Comparison of ENCODE assay signal across 8 cellular contexts in the genomic region with DNA sequence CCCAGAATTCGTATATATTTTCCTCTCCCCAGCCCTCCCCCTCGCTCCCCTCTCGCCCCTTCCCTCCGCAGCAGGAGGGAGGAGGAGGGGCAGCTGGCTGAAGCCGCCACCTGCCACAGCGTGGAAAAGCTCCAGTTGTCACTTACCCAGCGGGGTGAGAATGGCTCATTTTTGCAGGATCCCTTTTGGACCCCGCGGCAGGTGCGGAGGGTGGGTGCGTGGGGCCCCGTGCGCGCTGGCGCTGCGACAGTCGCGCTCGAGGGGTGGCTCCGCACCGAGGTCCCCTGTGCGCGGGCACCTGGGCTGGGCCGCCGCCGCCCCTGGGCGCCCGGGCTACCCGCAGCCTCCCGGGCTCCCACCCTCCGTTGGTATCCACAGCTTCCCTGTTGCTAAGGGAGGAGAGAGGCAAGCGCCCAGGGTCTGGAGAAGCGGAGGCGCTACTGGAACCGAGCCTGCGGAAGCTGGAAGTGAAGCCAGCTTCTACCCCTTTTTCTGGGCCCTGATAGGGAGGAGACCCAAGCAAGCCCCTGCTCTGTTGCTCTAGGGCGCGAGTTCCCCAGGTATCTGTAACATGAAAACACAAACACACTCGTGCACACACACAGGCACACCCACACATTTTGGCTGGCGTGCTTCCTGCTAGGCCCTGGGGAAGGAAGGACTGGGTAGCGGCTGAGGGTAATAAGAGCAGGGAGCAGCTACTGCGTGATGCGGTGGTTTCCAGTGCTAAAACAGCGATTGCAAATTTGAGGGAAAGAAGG.
DNase-seq lines count a peak whose midpoint lies in the region; ATAC-seq and TF ChIP-seq lines count a peak whose summit lies in the region.

A gene with protein sequence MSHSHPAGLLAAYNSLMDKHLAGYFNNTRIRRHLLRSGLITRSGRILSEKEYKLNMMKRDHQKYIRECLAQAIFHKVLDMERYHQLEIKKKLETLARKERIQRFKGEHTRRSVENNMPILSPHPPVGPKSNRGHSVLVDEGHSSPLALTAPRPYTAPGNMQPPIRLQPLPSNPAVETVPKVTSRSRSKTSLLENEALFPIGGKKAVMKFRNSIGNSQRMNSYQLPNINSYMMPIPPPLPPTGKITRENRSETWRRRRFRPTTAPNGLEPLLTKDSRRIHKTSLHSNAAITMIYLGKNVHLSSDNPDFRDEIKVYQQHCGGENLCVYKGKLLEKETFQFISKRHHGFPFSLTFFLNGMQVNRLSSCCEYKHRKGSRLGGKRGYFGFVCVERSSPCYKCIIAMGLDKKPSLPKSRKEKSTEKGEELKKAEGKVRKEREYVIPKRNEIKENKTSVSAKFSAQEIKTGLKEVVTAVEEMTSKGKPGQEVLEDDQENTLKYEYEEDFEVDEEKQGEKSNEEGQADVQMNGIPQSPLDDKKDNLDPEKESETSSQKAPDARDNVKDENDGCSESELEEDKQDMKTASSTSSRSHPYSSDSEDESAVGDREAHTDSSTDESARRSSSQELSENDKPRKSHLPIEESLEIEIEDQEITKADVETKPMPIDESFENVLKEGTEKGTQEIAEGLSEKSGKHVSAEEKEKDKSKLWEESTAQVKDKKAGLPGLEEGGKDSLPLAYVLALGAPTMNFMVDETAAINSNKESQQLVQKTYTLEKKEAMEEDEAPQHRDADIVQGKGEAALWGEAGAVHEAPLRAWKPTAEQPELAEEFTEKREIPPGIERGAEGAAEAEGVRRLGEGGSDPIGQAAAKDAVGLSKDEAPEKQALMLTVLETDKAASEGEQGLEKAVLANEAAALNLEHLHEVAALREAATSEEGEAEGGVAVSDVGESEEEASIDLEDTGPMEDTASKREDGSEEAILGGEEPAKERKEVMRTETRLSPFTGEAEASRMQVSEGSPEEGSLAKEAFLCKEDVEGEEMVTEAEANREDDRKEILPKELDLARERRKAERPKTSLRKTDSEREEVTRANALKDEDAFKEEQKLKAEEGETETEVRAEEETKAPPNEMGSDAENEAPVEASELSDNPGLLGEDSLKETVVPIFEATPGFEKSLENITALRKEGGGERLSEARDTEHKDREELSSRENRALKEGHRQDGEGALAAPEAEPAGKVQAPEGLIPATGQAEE (N-terminal part only) (minus strand): TSS at position 442 of the 761 bp plus-strand sequence. CDS start 273 bp downstream, at position 169.

- peak; percentile 25 for DNase-seq in AG20443 (ENCODE audit: low spot score)
- DNase-seq in NCI-H1694 treated with DMSO at 0.1 percent for 48 hours (lab: John Stamatoyannopoulos, UW), result peak; percentile 59
- peak; percentile 26 for DNase-seq in fibroblast of mammary gland (ENCODE audit: low read depth)
- no peak for DNase-seq in NOMO-1 treated with dmso at 0.1 percent for 144 hours (lab: John Stamatoyannopoulos, UW; ENCODE audit: unreplicated experiment)

- ATAC-seq in GM19452 (IDR thresholded peaks at IDR 0.05; ENCODE audit: unreplicated experiment) (peak; percentile 56), HG03571 (IDR thresholded peaks at IDR 0.05; ENCODE audit: unreplicated experiment) (no peak), HG02970 (IDR thresholded peaks at IDR 0.05; ENCODE audit: low FRiP score, unreplicated experiment) (no peak)

- H3K27ac ChIP-seq in rectal smooth muscle tissue (ENCODE audit: low read depth, low read length), result no peak within 1 kb of the TSS

- H3K4me3 ChIP-seq in fibroblast of mammary gland (ENCODE audit: control insufficient read depth, low read depth, low read length), result peak within 1 kb of the TSS; percentile 27
- H3K4me3 ChIP-seq in rectal smooth muscle tissue (ENCODE audit: low read length), result peak within 1 kb of the TSS; percentile 61

- no peaks in the 10 kb centered on the region for H3K27me3 ChIP-seq in rectal smooth muscle tissue (ENCODE audit: control insufficient read depth, insufficient read depth, low read length)

- TF ChIP-seq CTCF in fibroblast of mammary gland (conservative IDR thresholded peaks at IDR 0.05; ENCODE audit: control insufficient read depth, insufficient read depth, low read depth, low read length), result no peak

- H3K36me3 ChIP-seq in rectal smooth muscle tissue (ENCODE audit: control insufficient read depth, insufficient read depth, low read length), result no peaks in the 10 kb centered on the region

- H3K4me1 ChIP-seq in rectal smooth muscle tissue (ENCODE audit: control insufficient read depth, insufficient read depth, low read length), result no peaks in the 10 kb centered on the region

- H3K9ac ChIP-seq in rectal smooth muscle tissue (ENCODE audit: low read length), result no peak within 1 kb of the TSS
